23 cellular contexts compared by ENCODE assay signal in the genomic region with DNA sequence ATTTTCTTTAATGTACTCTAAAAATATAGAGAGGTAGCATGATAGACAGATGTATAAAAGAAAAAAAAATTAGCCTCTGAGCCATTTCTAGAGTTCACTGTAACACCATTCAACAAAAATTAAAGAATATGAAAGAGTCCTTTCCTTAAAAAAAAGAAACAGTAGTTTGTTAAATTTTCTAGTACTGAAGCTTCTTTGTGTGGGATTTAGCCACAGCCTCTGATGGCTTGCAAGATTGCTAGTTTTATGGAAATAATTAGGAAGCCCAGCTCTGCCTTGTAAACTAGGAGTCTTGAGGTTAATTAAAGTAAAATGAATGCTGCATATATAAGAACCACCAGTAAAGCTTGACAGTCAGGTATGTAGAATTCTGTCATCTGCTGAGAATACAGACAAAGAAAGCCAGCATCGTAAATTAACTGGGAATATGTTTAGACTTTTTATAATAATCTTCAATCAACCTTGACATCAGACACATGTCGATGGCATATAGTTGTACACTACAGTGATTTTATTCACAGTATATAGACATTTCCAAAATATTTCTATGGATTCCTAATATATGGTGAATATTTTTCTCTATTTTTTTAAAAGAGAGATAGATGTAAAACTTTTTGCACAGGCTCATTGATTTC. TPM values are rescaled to one million over a fixed set of nuclear protein-coding genes. Genes with fewer than 3 reads are reported as not detected.
DNase-seq lines count a peak whose midpoint lies in the region; ATAC-seq and TF ChIP-seq lines count a peak whose summit lies in the region.
"Had no signal": no experiment of that assay in that cellular context is flagged by ENCODE, and none has a peak within 500 bp of the region (broad histone marks: within the 10 kb centered on the region; RNA-seq: fewer than 3 reads in every experiment).

No MANE protein-coding gene starts in this region.

- BruUV-seq in Caco-2 (replicated peaks; lab: Mats Ljungman, UMichigan), result no TSS peak

- no peak overlapping the region for H3K27ac ChIP-seq in smooth muscle cell (ENCODE audit: low read depth)
- H3K27ac ChIP-seq: BLaER1 had no signal

- 49% methylated on average over 2 of the region's 2 CpGs for WGBS in smooth muscle cell (ENCODE audit: low lambda C conversion rate)

- intact Hi-C loops in cardiac septum (cut with DNase I) (no loop called here), Caco-2 (cut with micrococcal nuclease; ENCODE audit: unreplicated experiment) (no loop called here)

- DNase-seq in RPMI7951 (ENCODE audit: low read depth), result peak; percentile 15
- DNase-seq in foreskin melanocyte, result peak; percentile 54
- DNase-seq in smooth muscle cell (lab: John Stamatoyannopoulos, UW; ENCODE audit: unreplicated experiment), result no peak
- no peak for DNase-seq in cardiac septum (ENCODE audit: low spot score)
- no peak for DNase-seq in Caco-2
- DNase-seq: 8988T; ACHN; BE2C; C1 segment of cervical spinal cord; CD4-positive, alpha-beta memory T cell; CD4-positive, CD25-positive, alpha-beta regulatory T cell; CD8-positive, alpha-beta memory T cell; DMS 273 treated with DMSO at 0.1 percent for 48 hours; DMS153; DMS53; DMS79; DND-41; EL; GDM1 had no signal

- H3K9me3 ChIP-seq in smooth muscle cell (replicated peaks; ENCODE audit: low read depth) (no peaks in the 10 kb centered on the region), Caco-2 (no peaks in the 10 kb centered on the region)
- H3K9me3 ChIP-seq: BE2C, BLaER1 had no signal

- H3K9me3 Mint-ChIP-seq in Caco-2 (ENCODE audit: unreplicated experiment), result no peaks in the 10 kb centered on the region
- H3K9me3 Mint-ChIP-seq: CD14-positive monocyte; CD4-positive, CD25-positive, alpha-beta regulatory T cell; CD8-positive, alpha-beta memory T cell had no signal

- no peaks in the 10 kb centered on the region for H4K20me1 ChIP-seq in smooth muscle cell (ENCODE audit: low read depth)
- H4K20me1 ChIP-seq: BLaER1 had no signal

- no peaks in the 10 kb centered on the region for H3K79me2 ChIP-seq in smooth muscle cell (ENCODE audit: low read depth)

- H3K36me3 ChIP-seq in smooth muscle cell (ENCODE audit: low read depth) (no peaks in the 10 kb centered on the region), Caco-2 (ENCODE audit: control insufficient read depth, insufficient read depth, low read length) (no peaks in the 10 kb centered on the region)
- H3K36me3 ChIP-seq: BE2C, BLaER1 had no signal

- no peaks in the 10 kb centered on the region for H3K4me1 Mint-ChIP-seq in Caco-2 (ENCODE audit: low read depth, unreplicated experiment)
- H3K4me1 Mint-ChIP-seq: CD4-positive, alpha-beta memory T cell; CD4-positive, CD25-positive, alpha-beta regulatory T cell; CD8-positive, alpha-beta memory T cell had no signal

- peak overlapping the region; percentile 25 for H3K4me2 ChIP-seq in smooth muscle cell
- H3K4me2 ChIP-seq: BLaER1 had no signal

- H3F3A ChIP-seq in smooth muscle cell (ENCODE audit: low read depth), result no peaks in the 10 kb centered on the region

- TF ChIP-seq CTCF in smooth muscle cell (IDR thresholded peaks at IDR 0.05; ENCODE audit: borderline replicate concordance, insufficient read depth, poor library complexity, severe bottlenecking), result no peak
- TF ChIP-seq CTCF in Caco-2 (IDR thresholded peaks at IDR 0.05; ENCODE audit: insufficient read depth in 1 of 2, low read depth in 1 of 2, low read length in 1 of 2, severe bottlenecking in 1 of 2, unreplicated experiment in 1 of 2), result no peak

- H3K27me3 Mint-ChIP-seq in Caco-2 (ENCODE audit: insufficient read depth, unreplicated experiment), result no peaks in the 10 kb centered on the region
- H3K27me3 Mint-ChIP-seq: CD4-positive, CD25-positive, alpha-beta regulatory T cell had no signal

- no peak overlapping the region for H3K9ac ChIP-seq in smooth muscle cell (ENCODE audit: low read depth)
- H3K9ac ChIP-seq: BLaER1 had no signal

- H3K4me3 ChIP-seq in smooth muscle cell (no peak overlapping the region), Caco-2 (ENCODE audit: low read depth, low read length) (no peak overlapping the region)
- H3K4me3 ChIP-seq: BLaER1, GM12878 had no signal

- H3K4me1 ChIP-seq in smooth muscle cell (ENCODE audit: low read depth), result no peaks in the 10 kb centered on the region
- 0 out of 2 replicates have a peak, but pooled peaks cover 4% of the 10 kb centered on the region for H3K4me1 ChIP-seq in Caco-2
- H3K4me1 ChIP-seq: BLaER1 had no signal

- POLR2A ChIA-PET in Caco-2 (lab: Charles Lee), result interaction anchor here (0.7 kb wide), 1 partner anchor 45 kb away, joined by 17 read pairs; a partner anchor contains a TSS

- H3K27me3 ChIP-seq in smooth muscle cell (ENCODE audit: low read depth) (no peaks in the 10 kb centered on the region), Caco-2 (replicated peaks; ENCODE audit: control insufficient read depth, insufficient read depth, low read length) (no peaks in the 10 kb centered on the region)
- H3K27me3 ChIP-seq: BE2C, BLaER1 had no signal

- H2AFZ ChIP-seq in smooth muscle cell (ENCODE audit: low read depth), result peak overlapping the region; percentile 69

- CTCF ChIA-PET in Caco-2 (lab: Charles Lee), result interaction anchor here (0.6 kb wide), 1 partner anchor 759 kb away, joined by 4 read pairs; no protein-coding TSS in a partner anchor

- no peak for ATAC-seq in GM19351 (IDR thresholded peaks at IDR 0.05; ENCODE audit: unreplicated experiment)
- ATAC-seq: GM12878 had no signal

- H3K27ac Mint-ChIP-seq in Caco-2 (ENCODE audit: unreplicated experiment), result no peak overlapping the region
- H3K27ac Mint-ChIP-seq: CD14-positive monocyte; CD4-positive, alpha-beta memory T cell; CD4-positive, CD25-positive, alpha-beta regulatory T cell; CD8-positive, alpha-beta memory T cell had no signal

- no peaks in the 10 kb centered on the region for H3K36me3 Mint-ChIP-seq in Caco-2 (ENCODE audit: insufficient read depth, unreplicated experiment)
- H3K36me3 Mint-ChIP-seq: CD14-positive monocyte; CD4-positive, alpha-beta memory T cell; CD4-positive, CD25-positive, alpha-beta regulatory T cell; CD8-positive, alpha-beta memory T cell had no signal

- H3K4me3 Mint-ChIP-seq in Caco-2 (ENCODE audit: unreplicated experiment), result no peak overlapping the region
- H3K4me3 Mint-ChIP-seq: CD14-positive monocyte; CD4-positive, alpha-beta memory T cell; CD4-positive, CD25-positive, alpha-beta regulatory T cell; CD8-positive, alpha-beta memory T cell had no signal

RNA-seq across cellular contexts. Expression of a gene that starts 44.8 kb away (rescaled TPM):
- total RNA-seq in RPMI7951 (2014; rRNA removed; shearing (Covaris generic)), result 17.3 and 19.2 TPM in 2 replicates
- 3.7 and 4.9 TPM in 2 replicates for total RNA-seq in smooth muscle cell
- polyA plus RNA-seq in smooth muscle cell, result 1.2 and 2.7 TPM in 2 replicates
- total RNA-seq in cardiac septum, result 0.16 TPM
- total RNA-seq in Caco-2 (2022), result 8.0 and 8.5 TPM in 2 replicates

Comparison
In these comparisons a context has a peak if more than half of its experiments do, and no peak if none do; other contexts are left out.
1. DNase-seq: peak in RPMI7951 (single experiment) and foreskin melanocyte (single experiment); none in smooth muscle cell (single experiment), cardiac septum (single experiment) and Caco-2 (0 of 2).